In the genomic region with DNA sequence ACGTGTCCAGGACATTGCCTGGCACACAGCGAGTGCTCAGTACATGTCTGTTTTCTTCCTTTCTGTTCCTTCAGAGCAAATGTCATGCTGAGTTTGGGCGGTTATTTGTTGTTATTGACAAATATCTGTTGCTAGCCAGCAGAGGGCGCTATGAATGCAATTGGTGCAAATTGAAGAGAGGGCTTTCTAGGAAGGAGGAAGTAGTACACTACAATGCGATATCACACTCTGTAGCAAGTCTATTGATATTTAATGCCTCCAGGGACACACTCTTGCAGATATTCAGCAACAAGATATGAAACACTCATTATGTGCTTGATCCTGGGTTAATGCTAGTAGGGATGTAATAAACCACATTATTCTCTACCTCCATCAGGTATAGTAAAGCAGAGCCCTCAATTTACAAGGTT, we compare ENCODE assay signal across 8 cellular contexts.
DNase-seq lines count a peak whose midpoint lies in the region; ATAC-seq and TF ChIP-seq lines count a peak whose summit lies in the region.

No MANE protein-coding gene starts in this region.

- H3K4me3 ChIP-seq in DOHH2 (ENCODE audit: low read length) (no peak overlapping the region), Loucy (ENCODE audit: low read length, poor library complexity, severe bottlenecking) (no peak overlapping the region), PC-9 (no peak overlapping the region)

- H3F3A ChIP-seq in DOHH2 (ENCODE audit: control insufficient read depth, insufficient read depth) (no peaks in the 10 kb centered on the region), Loucy (ENCODE audit: low read depth) (no peaks in the 10 kb centered on the region), PC-9 (ENCODE audit: insufficient read depth, low read depth) (no peaks in the 10 kb centered on the region)

- intact Hi-C loops in PC-9 (cut with micrococcal nuclease; ENCODE audit: unreplicated experiment): no loop called here

- no TSS peak for BruUV-seq in PC-9 (replicated peaks; lab: Mats Ljungman, UMichigan)

- DNase-seq in PC-9 (peak; percentile 4 to 46), germinal center (ENCODE audit: low spot score) (peak; percentile 55), omental fat pad (ENCODE audit: low spot score) (no peak)

- H3K9ac ChIP-seq in Loucy (ENCODE audit: low read depth, low read length, poor library complexity, severe bottlenecking): no peak overlapping the region

- no peaks in the 10 kb centered on the region for H4K20me1 ChIP-seq in DOHH2 (ENCODE audit: control insufficient read depth, insufficient read depth, low read depth, low read length)
- no peaks in the 10 kb centered on the region for H4K20me1 ChIP-seq in Loucy (ENCODE audit: insufficient read depth, low read length, poor library complexity, severe bottlenecking)
- no peaks in the 10 kb centered on the region for H4K20me1 ChIP-seq in PC-9 (ENCODE audit: insufficient read depth)

- H3K27me3 ChIP-seq in DOHH2 (ENCODE audit: control insufficient read depth, low read length) (no peaks in the 10 kb centered on the region), Loucy (ENCODE audit: insufficient read depth, low read length, poor library complexity, severe bottlenecking) (no peaks in the 10 kb centered on the region), PC-9 (ENCODE audit: insufficient read depth, low read depth) (no peaks in the 10 kb centered on the region)

- H3K9me2 ChIP-seq in DOHH2 (replicated peaks; ENCODE audit: control insufficient read depth, low read length) (no peaks in the 10 kb centered on the region), Loucy (replicated peaks; ENCODE audit: low read depth, low read length) (no peaks in the 10 kb centered on the region), PC-9 (ENCODE audit: insufficient read depth) (no peaks in the 10 kb centered on the region)

- peak; percentile 62 for ATAC-seq in GM19395 (IDR thresholded peaks at IDR 0.05; ENCODE audit: unreplicated experiment)
- no peak for ATAC-seq in HG02981 (IDR thresholded peaks at IDR 0.05; ENCODE audit: unreplicated experiment)
- no peak for ATAC-seq in GM18502 (IDR thresholded peaks at IDR 0.05; ENCODE audit: poor library complexity, unreplicated experiment)
- no peak for ATAC-seq in omental fat pad (ENCODE audit: low FRiP score)

- CTCF ChIA-PET in PC-9 (lab: Charles Lee): no interaction called here

- H3K9me3 ChIP-seq in DOHH2 (ENCODE audit: control insufficient read depth, insufficient read depth, low read length) (no peaks in the 10 kb centered on the region), Loucy (ENCODE audit: insufficient read depth, low read depth, low read length) (no peaks in the 10 kb centered on the region), PC-9 (ENCODE audit: insufficient read depth, low read depth) (no peaks in the 10 kb centered on the region)

- H3K4me2 ChIP-seq in DOHH2 (ENCODE audit: low read length) (no peak overlapping the region), Loucy (ENCODE audit: low read depth, low read length, poor library complexity, severe bottlenecking) (no peak overlapping the region), PC-9 (no peak overlapping the region)

- H2AFZ ChIP-seq in Loucy (ENCODE audit: low read length): no peak overlapping the region
- H2AFZ ChIP-seq in PC-9: no peak overlapping the region

- H3K36me3 ChIP-seq in DOHH2 (ENCODE audit: control insufficient read depth, low read length) (no peaks in the 10 kb centered on the region), Loucy (ENCODE audit: insufficient read depth, low read length) (no peaks in the 10 kb centered on the region), PC-9 (ENCODE audit: low read depth) (no peaks in the 10 kb centered on the region)

- TF ChIP-seq CTCF in DOHH2 (IDR thresholded peaks at IDR 0.05; ENCODE audit: low read depth, low read length, poor library complexity, severe bottlenecking) (peak; percentile 88), Loucy (conservative IDR thresholded peaks at IDR 0.05; ENCODE audit: low read length) (peak; percentile 76), PC-9 (conservative IDR thresholded peaks at IDR 0.05) (peak; percentile 65), omental fat pad (IDR thresholded peaks at IDR 0.05) (no peak)

- H3K27ac ChIP-seq in DOHH2 (ENCODE audit: low read depth, low read length) (no peak overlapping the region), PC-9 (no peak overlapping the region)

- H3K79me2 ChIP-seq in DOHH2 (ENCODE audit: control insufficient read depth, low read length) (no peaks in the 10 kb centered on the region), Loucy (ENCODE audit: insufficient read depth, low read length) (no peaks in the 10 kb centered on the region), PC-9 (ENCODE audit: low read depth) (no peaks in the 10 kb centered on the region)

- H3K4me1 ChIP-seq in DOHH2 (ENCODE audit: control insufficient read depth, low read length): no peaks in the 10 kb centered on the region
- no peaks in the 10 kb centered on the region for H3K4me1 ChIP-seq in Loucy (ENCODE audit: insufficient read depth, low read length, poor library complexity, severe bottlenecking)
- no peaks in the 10 kb centered on the region for H3K4me1 ChIP-seq in PC-9 (replicated peaks; ENCODE audit: insufficient read depth)

- POLR2A ChIA-PET in PC-9 (lab: Charles Lee; ENCODE audit: unreplicated experiment): no interaction called here

Comparison
In these comparisons a context has a peak if more than half of its experiments do, and no peak if none do; other contexts are left out.
1. CTCF ChIP-seq: peak in DOHH2 (single experiment), Loucy (single experiment) and PC-9 (single experiment); none in omental fat pad (0 of 3).